ENCODE assay signal across 23 cellular contexts in the genomic region with DNA sequence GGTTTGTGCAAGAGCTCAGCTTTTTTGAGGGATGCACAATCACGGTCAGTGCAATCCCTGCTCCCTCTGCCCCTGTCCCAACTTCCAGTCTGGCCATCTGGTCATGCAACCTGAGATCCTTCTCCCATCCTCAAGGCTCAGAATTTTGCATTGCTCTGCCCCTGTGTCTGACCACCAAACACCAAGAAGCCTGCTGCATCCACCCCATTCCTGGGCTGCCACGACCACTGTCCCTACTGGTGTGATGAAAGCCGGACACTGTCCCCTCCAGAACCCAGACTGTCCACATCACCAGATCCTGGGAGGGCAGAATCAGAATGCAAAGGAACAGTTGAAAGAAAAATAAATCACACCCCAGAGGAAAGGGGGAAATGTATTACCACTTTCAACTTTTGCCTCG.
"Had no signal": no experiment of that assay in that cellular context is flagged by ENCODE, and none has a peak within 500 bp of the region (broad histone marks: within the 10 kb centered on the region; RNA-seq: fewer than 3 reads in every experiment).

No MANE protein-coding gene starts in this region.

- H3K9me3 ChIP-seq: breast epithelium, esophagus squamous epithelium, neutrophil, ovary, psoas muscle, suprapubic skin, tibial artery, upper lobe of right lung had no signal

- H3K27ac ChIP-seq: breast epithelium, epithelial cell of prostate, esophagus squamous epithelium, neutrophil, ovary, psoas muscle, suprapubic skin, tibial artery, upper lobe of right lung, VCaP had no signal

- H3K36me3 Mint-ChIP-seq: activated CD4-positive, alpha-beta memory T cell treated with anti-CD3 and anti-CD28 coated beads for 36 hours; activated naive CD4-positive, alpha-beta T cell treated with anti-CD3 and anti-CD28 coated beads, Interleukin-2, amount 50 U/mL, for 72 hours had no signal

- H3K27me3 Mint-ChIP-seq: dendritic cell treated with granulocyte-macrophage colony-stimulating factor and Interleukin-4, amounts not matched to agents 40 ng/mL and 50 ng/mL, for 4 days had no signal

- ATAC-seq: activated naive CD4-positive, alpha-beta T cell treated with anti-CD3 and anti-CD28 coated beads, Interleukin-2, amount 50 U/mL, for 72 hours; activated T-cell treated with anti-CD3 and anti-CD28 coated beads, Interleukin-2, amount 50 U/mL, for 72 hours; left ventricle myocardium superior; psoas muscle; upper lobe of right lung had no signal

- H3K27me3 ChIP-seq: breast epithelium, esophagus squamous epithelium, neutrophil, ovary, suprapubic skin, tibial artery, upper lobe of right lung had no signal

- H3K9me3 Mint-ChIP-seq: activated CD4-positive, alpha-beta memory T cell treated with anti-CD3 and anti-CD28 coated beads for 36 hours; activated CD4-positive, alpha-beta T cell treated with anti-CD3 and anti-CD28 coated beads, Interleukin-2, amount 10 ng/mL, durations not matched to agents 24 days and 14 days; activated naive CD4-positive, alpha-beta T cell treated with anti-CD3 and anti-CD28 coated beads, Interleukin-2, amount 50 U/mL, for 72 hours; activated T-cell treated with anti-CD3 and anti-CD28 coated beads, Interleukin-2, amount 50 U/mL, for 72 hours; dendritic cell treated with granulocyte-macrophage colony-stimulating factor and Interleukin-4, amounts not matched to agents 40 ng/mL and 50 ng/mL, for 4 days had no signal

- DNase-seq: activated CD4-positive, alpha-beta memory T cell treated with anti-CD3 and anti-CD28 coated beads for 36 hours; activated CD4-positive, alpha-beta T cell treated with anti-CD3 and anti-CD28 coated beads, Interleukin-2, amount 10 ng/mL, durations not matched to agents 24 days and 14 days; activated naive CD4-positive, alpha-beta T cell; activated T-cell treated with anti-CD3 and anti-CD28 coated beads for 4 hours; activated T-cell treated with anti-CD3 and anti-CD28 coated beads, Interleukin-2, amount 50 U/mL, for 72 hours; central memory CD4-positive, alpha-beta T cell; effector CD4-positive, alpha-beta T cell; esophagus squamous epithelium; foreskin melanocyte; left ventricle myocardium superior; nephron progenitor cell; ovary; psoas muscle; stimulated activated naive CD4-positive, alpha-beta T cell; tibial artery; upper lobe of right lung had no signal

- H3K4me3 Mint-ChIP-seq: activated CD4-positive, alpha-beta memory T cell treated with anti-CD3 and anti-CD28 coated beads for 36 hours; activated CD4-positive, alpha-beta T cell treated with anti-CD3 and anti-CD28 coated beads, Interleukin-2, amount 10 ng/mL, durations not matched to agents 24 days and 14 days; activated T-cell treated with anti-CD3 and anti-CD28 coated beads, Interleukin-2, amount 50 U/mL, for 72 hours; dendritic cell treated with granulocyte-macrophage colony-stimulating factor and Interleukin-4, amounts not matched to agents 40 ng/mL and 50 ng/mL, for 4 days; nephron progenitor cell had no signal

- H3K36me3 ChIP-seq: breast epithelium, esophagus squamous epithelium, neutrophil, ovary, suprapubic skin, tibial artery, upper lobe of right lung had no signal

- H3K27ac Mint-ChIP-seq: activated CD4-positive, alpha-beta memory T cell treated with anti-CD3 and anti-CD28 coated beads for 36 hours; activated CD4-positive, alpha-beta T cell treated with anti-CD3 and anti-CD28 coated beads, Interleukin-2, amount 10 ng/mL, durations not matched to agents 24 days and 14 days; activated T-cell treated with anti-CD3 and anti-CD28 coated beads, Interleukin-2, amount 50 U/mL, for 72 hours; dendritic cell treated with granulocyte-macrophage colony-stimulating factor and Interleukin-4, amounts not matched to agents 40 ng/mL and 50 ng/mL, for 4 days; nephron progenitor cell had no signal

- H3K4me3 ChIP-seq: breast epithelium, esophagus squamous epithelium, ovary, psoas muscle, suprapubic skin, tibial artery, upper lobe of right lung had no signal

- H3K4me1 Mint-ChIP-seq: activated CD4-positive, alpha-beta T cell treated with anti-CD3 and anti-CD28 coated beads, Interleukin-2, amount 10 ng/mL, durations not matched to agents 24 days and 14 days had no signal

- H3K4me1 ChIP-seq: breast epithelium, upper lobe of right lung had no signal
